9 cellular contexts compared by ENCODE assay signal in genomic region chr12:121894633-121895032, GRCh38. TPM values are rescaled to one million over a fixed set of nuclear protein-coding genes. Genes with fewer than 3 reads are reported as not detected.
A peak's percentile ranks its signal among the peaks of the same experiment; 100 is the strongest.
DNase-seq lines count a peak whose midpoint lies in the region; ATAC-seq and TF ChIP-seq lines count a peak whose summit lies in the region.
"Had no signal": no experiment of that assay in that cellular context is flagged by ENCODE, and none has a peak within 500 bp of the region (broad histone marks: within the 10 kb centered on the region; RNA-seq: fewer than 3 reads in every experiment).

No MANE protein-coding gene starts in this region.

- H3K27me3 ChIP-seq in BLaER1 (no peaks in the 10 kb centered on the region), GM23338 (ENCODE audit: insufficient read depth) (peaks cover 9% of the 10 kb centered on the region)

- no peaks in the 10 kb centered on the region for H3K9me3 ChIP-seq in BLaER1

- DNase-seq in GM23338 (ENCODE audit: low spot score) (peak; percentile 73), kidney tubule cell (ENCODE audit: low spot score) (peak; percentile 38), NOMO-1 treated with dmso at 0.1 percent for 144 hours (lab: John Stamatoyannopoulos, UW; ENCODE audit: unreplicated experiment) (no peak), midbrain (lab: John Stamatoyannopoulos, UW) (no peak)
- DNase-seq in activated T-helper 2 cell treated with anti-CD3 and anti-CD28 coated beads, Interferon-gamma antibody, Interleukin-2, Interleukin-4, amounts not matched to agents 10 μg/mL and 5 μg/mL and 100 μg/mL, durations not matched to agents 14 hours and 24 hours and 36 hours (ENCODE audit: low spot score): no peak
- DNase-seq in natural killer cell treated with Interleukin-12 subunit alpha and Interleukin-12 subunit beta and Interleukin-15 and Interleukin-18, amount 100 ng/mL, for 72 hours (ENCODE audit: low spot score): no peak

- H3K9me2 ChIP-seq in GM23338 (ENCODE audit: insufficient read depth): no peaks in the 10 kb centered on the region

- H3K27ac Mint-ChIP-seq in GM23338: no peak overlapping the region
- H3K27ac Mint-ChIP-seq in activated T-helper 2 cell treated with anti-CD3 and anti-CD28 coated beads, Interferon-gamma antibody, Interleukin-2, Interleukin-4, amounts not matched to agents 10 μg/mL and 5 μg/mL and 100 μg/mL, durations not matched to agents 14 hours and 24 hours and 36 hours: peak overlapping the region; percentile 78
- peak overlapping the region in 1 of 2 donors; percentile 81 for H3K27ac Mint-ChIP-seq in natural killer cell treated with Interleukin-12 subunit alpha and Interleukin-12 subunit beta and Interleukin-15 and Interleukin-18, amount 100 ng/mL, for 72 hours

- H3K27me3 Mint-ChIP-seq in GM23338 (ENCODE audit: insufficient read depth, low read depth, poor library complexity): peaks cover 10% of the 10 kb centered on the region
- H3K27me3 Mint-ChIP-seq in activated T-helper 2 cell treated with anti-CD3 and anti-CD28 coated beads, Interferon-gamma antibody, Interleukin-2, Interleukin-4, amounts not matched to agents 10 μg/mL and 5 μg/mL and 100 μg/mL, durations not matched to agents 14 hours and 24 hours and 36 hours (ENCODE audit: low read depth): no peaks in the 10 kb centered on the region
- no peaks in the 10 kb centered on the region for H3K27me3 Mint-ChIP-seq in natural killer cell treated with Interleukin-12 subunit alpha and Interleukin-12 subunit beta and Interleukin-15 and Interleukin-18, amount 100 ng/mL, for 72 hours
- H3K27me3 Mint-ChIP-seq: stimulated activated naive CD8-positive, alpha-beta T cell treated with anti-CD3 and anti-CD28 coated beads, Interleukin-15, Interleukin-2, amounts not matched to agents 100 ng/mL and 50 ng/mL, for 24 hours had no signal

- H3K4me3 ChIP-seq in BLaER1 (no peak overlapping the region), GM23338 (no peak overlapping the region)

- no peak overlapping the region for H2AFZ ChIP-seq in GM23338

- intact Hi-C loops in activated T-helper 2 cell treated with anti-CD3 and anti-CD28 coated beads, Interferon-gamma antibody, Interleukin-2, Interleukin-4, amounts not matched to agents 10 μg/mL and 5 μg/mL and 100 μg/mL, durations not matched to agents 14 hours and 24 hours and 36 hours (cut with micrococcal nuclease): no loop called here

- TF ChIP-seq CTCF in GM23338 (conservative IDR thresholded peaks at IDR 0.05; ENCODE audit: low read depth in 2 of 2): peak; percentile 52 to 65

- no peaks in the 10 kb centered on the region for H3K9me3 Mint-ChIP-seq in GM23338
- H3K9me3 Mint-ChIP-seq in activated T-helper 2 cell treated with anti-CD3 and anti-CD28 coated beads, Interferon-gamma antibody, Interleukin-2, Interleukin-4, amounts not matched to agents 10 μg/mL and 5 μg/mL and 100 μg/mL, durations not matched to agents 14 hours and 24 hours and 36 hours: no peaks in the 10 kb centered on the region
- H3K9me3 Mint-ChIP-seq in natural killer cell treated with Interleukin-12 subunit alpha and Interleukin-12 subunit beta and Interleukin-15 and Interleukin-18, amount 100 ng/mL, for 72 hours: no peaks in the 10 kb centered on the region
- H3K9me3 Mint-ChIP-seq: stimulated activated naive CD8-positive, alpha-beta T cell treated with anti-CD3 and anti-CD28 coated beads, Interleukin-15, Interleukin-2, amounts not matched to agents 100 ng/mL and 50 ng/mL, for 24 hours had no signal

- peaks cover 15% of the 10 kb centered on the region for H3K4me1 Mint-ChIP-seq in GM23338
- H3K4me1 Mint-ChIP-seq in activated T-helper 2 cell treated with anti-CD3 and anti-CD28 coated beads, Interferon-gamma antibody, Interleukin-2, Interleukin-4, amounts not matched to agents 10 μg/mL and 5 μg/mL and 100 μg/mL, durations not matched to agents 14 hours and 24 hours and 36 hours (ENCODE audit: low read depth): peaks cover 26% of the 10 kb centered on the region
- H3K4me1 Mint-ChIP-seq in natural killer cell treated with Interleukin-12 subunit alpha and Interleukin-12 subunit beta and Interleukin-15 and Interleukin-18, amount 100 ng/mL, for 72 hours (ENCODE audit: low read depth in 2 of 2): peaks cover 17 to 19% of the 10 kb centered on the region in 2 donors

- H3K4me2 ChIP-seq in BLaER1 (peak overlapping the region; percentile 66), GM23338 (no peak overlapping the region)

- ATAC-seq in GM23338 (peak; percentile 88), GM21447 (IDR thresholded peaks at IDR 0.05; ENCODE audit: unreplicated experiment) (no peak)
- no peak for ATAC-seq in natural killer cell treated with Interleukin-12 subunit alpha and Interleukin-12 subunit beta and Interleukin-15 and Interleukin-18, amount 100 ng/mL, for 72 hours

- no peak overlapping the region for H3K4me3 Mint-ChIP-seq in GM23338
- no peak overlapping the region for H3K4me3 Mint-ChIP-seq in activated T-helper 2 cell treated with anti-CD3 and anti-CD28 coated beads, Interferon-gamma antibody, Interleukin-2, Interleukin-4, amounts not matched to agents 10 μg/mL and 5 μg/mL and 100 μg/mL, durations not matched to agents 14 hours and 24 hours and 36 hours (ENCODE audit: low read depth)
- no peak overlapping the region for H3K4me3 Mint-ChIP-seq in natural killer cell treated with Interleukin-12 subunit alpha and Interleukin-12 subunit beta and Interleukin-15 and Interleukin-18, amount 100 ng/mL, for 72 hours
- H3K4me3 Mint-ChIP-seq: stimulated activated naive CD8-positive, alpha-beta T cell treated with anti-CD3 and anti-CD28 coated beads, Interleukin-15, Interleukin-2, amounts not matched to agents 100 ng/mL and 50 ng/mL, for 24 hours had no signal

- H4K20me1 ChIP-seq in BLaER1 (peaks cover 44% of the 10 kb centered on the region), GM23338 (replicated peaks; ENCODE audit: insufficient read depth) (peaks cover 30% of the 10 kb centered on the region)

- peaks cover 30% of the 10 kb centered on the region for H3K4me1 ChIP-seq in BLaER1
- peaks cover 14% of the 10 kb centered on the region; the same call in 1 of the 2 replicates for H3K4me1 ChIP-seq in GM23338 (ENCODE audit: insufficient read depth)

- peaks cover 19% of the 10 kb centered on the region for H3K36me3 Mint-ChIP-seq in GM23338 (ENCODE audit: low read depth)
- peaks cover 56% of the 10 kb centered on the region for H3K36me3 Mint-ChIP-seq in activated T-helper 2 cell treated with anti-CD3 and anti-CD28 coated beads, Interferon-gamma antibody, Interleukin-2, Interleukin-4, amounts not matched to agents 10 μg/mL and 5 μg/mL and 100 μg/mL, durations not matched to agents 14 hours and 24 hours and 36 hours (ENCODE audit: low read depth)
- H3K36me3 Mint-ChIP-seq in natural killer cell treated with Interleukin-12 subunit alpha and Interleukin-12 subunit beta and Interleukin-15 and Interleukin-18, amount 100 ng/mL, for 72 hours: peaks cover 5% of the 10 kb centered on the region

- 0 out of 2 replicates have a peak overlapping the region, but pooled peaks have one; percentile 60 for H3K9ac ChIP-seq in BLaER1

- peaks cover 4% of the 10 kb centered on the region for H3F3A ChIP-seq in GM23338 (replicated peaks; ENCODE audit: low read depth)

- H3K36me3 ChIP-seq in BLaER1 (peaks cover 80% of the 10 kb centered on the region), GM23338 (ENCODE audit: insufficient read depth) (peaks cover 7% of the 10 kb centered on the region; the same call in 1 of the 2 replicates)

- H3K27ac ChIP-seq in BLaER1 (0 out of 2 replicates have a peak overlapping the region, but pooled peaks have one; percentile 54), GM23338 (ENCODE audit: low read depth) (no peak overlapping the region)

- H3K79me2 ChIP-seq in GM23338 (replicated peaks; ENCODE audit: insufficient read depth): peaks cover 8% of the 10 kb centered on the region; the same call in 1 of the 2 replicates

TF ChIP-seq in GM23338, 12 proteins besides CTCF, POLR2A, EP300 and RAD21 (continues in another document):
- TF ChIP-seq NANOG (IDR thresholded peaks at IDR 0.05; ENCODE audit: borderline replicate concordance): no peak
- TF ChIP-seq EZH2 (IDR thresholded peaks at IDR 0.05; ENCODE audit: low read depth, unreplicated experiment): no peak
- no peak for TF ChIP-seq JUNB (IDR thresholded peaks at IDR 0.05; ENCODE audit: unreplicated experiment)
- TF ChIP-seq STAT1 (IDR thresholded peaks at IDR 0.05; ENCODE audit: unreplicated experiment): no peak
- TF ChIP-seq, protein P1, sequence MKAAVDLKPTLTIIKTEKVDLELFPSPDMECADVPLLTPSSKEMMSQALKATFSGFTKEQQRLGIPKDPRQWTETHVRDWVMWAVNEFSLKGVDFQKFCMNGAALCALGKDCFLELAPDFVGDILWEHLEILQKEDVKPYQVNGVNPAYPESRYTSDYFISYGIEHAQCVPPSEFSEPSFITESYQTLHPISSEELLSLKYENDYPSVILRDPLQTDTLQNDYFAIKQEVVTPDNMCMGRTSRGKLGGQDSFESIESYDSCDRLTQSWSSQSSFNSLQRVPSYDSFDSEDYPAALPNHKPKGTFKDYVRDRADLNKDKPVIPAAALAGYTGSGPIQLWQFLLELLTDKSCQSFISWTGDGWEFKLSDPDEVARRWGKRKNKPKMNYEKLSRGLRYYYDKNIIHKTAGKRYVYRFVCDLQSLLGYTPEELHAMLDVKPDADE (IDR thresholded peaks at IDR 0.05): no peak
- TF ChIP-seq ZNF331 (CRISPR knock-in tag; IDR thresholded peaks at IDR 0.05; ENCODE audit: low read depth): no peak

RNA-seq across cellular contexts. Expression of gene PSMD9, which starts 6.0 kb away (rescaled TPM):
- total RNA-seq in GM23338 (2014; rRNA removed; shearing (Covaris generic)): 36.3 and 48.2 TPM in 2 replicates
- polyA plus RNA-seq in GM23338 (2016; fragmentation: Nextera tagmentation; extraction: Ambion mirVana): 28.1 and 32.7 TPM in 2 replicates
- 65.2 and 71.0 TPM in 2 replicates for total RNA-seq in activated T-helper 2 cell treated with anti-CD3 and anti-CD28 coated beads, Interferon-gamma antibody, Interleukin-2, Interleukin-4, amounts not matched to agents 10 μg/mL and 5 μg/mL and 100 μg/mL, durations not matched to agents 14 hours and 24 hours and 36 hours
- 10 to 100 TPM; 56.0 to 61.3 TPM for total RNA-seq in natural killer cell treated with Interleukin-12 subunit alpha and Interleukin-12 subunit beta and Interleukin-15 and Interleukin-18, amount 100 ng/mL, for 72 hours

RNA-seq across cellular contexts. Expression of gene CFAP251, which starts 23.8 kb away (rescaled TPM):
- total RNA-seq in GM23338 (2014; rRNA removed; shearing (Covaris generic)): 1.6 and 2.5 TPM in 2 replicates
- 0.70 and 1.4 TPM in 2 replicates for polyA plus RNA-seq in GM23338 (2016; fragmentation: Nextera tagmentation; extraction: Ambion mirVana)
- 0.80 and 0.82 TPM in 2 replicates for total RNA-seq in activated T-helper 2 cell treated with anti-CD3 and anti-CD28 coated beads, Interferon-gamma antibody, Interleukin-2, Interleukin-4, amounts not matched to agents 10 μg/mL and 5 μg/mL and 100 μg/mL, durations not matched to agents 14 hours and 24 hours and 36 hours
- 1 to 10 TPM; 2.0 to 2.9 TPM for total RNA-seq in natural killer cell treated with Interleukin-12 subunit alpha and Interleukin-12 subunit beta and Interleukin-15 and Interleukin-18, amount 100 ng/mL, for 72 hours

RNA-seq across cellular contexts. Expression of gene HPD, which starts 36.0 kb away (rescaled TPM):
- not detected in 2 replicates for total RNA-seq in GM23338 (2014; rRNA removed; shearing (Covaris generic))
- 0.21 TPM in 1 of 2 replicates, not detected in the other for polyA plus RNA-seq in GM23338 (2016; fragmentation: Nextera tagmentation; extraction: Ambion mirVana)
- not detected in 2 replicates for total RNA-seq in activated T-helper 2 cell treated with anti-CD3 and anti-CD28 coated beads, Interferon-gamma antibody, Interleukin-2, Interleukin-4, amounts not matched to agents 10 μg/mL and 5 μg/mL and 100 μg/mL, durations not matched to agents 14 hours and 24 hours and 36 hours
- total RNA-seq in natural killer cell treated with Interleukin-12 subunit alpha and Interleukin-12 subunit beta and Interleukin-15 and Interleukin-18, amount 100 ng/mL, for 72 hours: not detected

Comparison
In these comparisons a context has a peak if more than half of its experiments do, and no peak if none do; other contexts are left out.
1. DNase-seq: peak in GM23338 (single experiment) and kidney tubule cell (single experiment); none in activated T-helper 2 cell treated with anti-CD3 and anti-CD28 coated beads, Interferon-gamma antibody, Interleukin-2, Interleukin-4, amounts not matched to agents 10 μg/mL and 5 μg/mL and 100 μg/mL, durations not matched to agents 14 hours and 24 hours and 36 hours (single experiment), NOMO-1 treated with dmso at 0.1 percent for 144 hours (single experiment), midbrain (single experiment) and natural killer cell treated with Interleukin-12 subunit alpha and Interleukin-12 subunit beta and Interleukin-15 and Interleukin-18, amount 100 ng/mL, for 72 hours (single experiment).